ENCODE assay signal across 8 cellular contexts in the genomic region with DNA sequence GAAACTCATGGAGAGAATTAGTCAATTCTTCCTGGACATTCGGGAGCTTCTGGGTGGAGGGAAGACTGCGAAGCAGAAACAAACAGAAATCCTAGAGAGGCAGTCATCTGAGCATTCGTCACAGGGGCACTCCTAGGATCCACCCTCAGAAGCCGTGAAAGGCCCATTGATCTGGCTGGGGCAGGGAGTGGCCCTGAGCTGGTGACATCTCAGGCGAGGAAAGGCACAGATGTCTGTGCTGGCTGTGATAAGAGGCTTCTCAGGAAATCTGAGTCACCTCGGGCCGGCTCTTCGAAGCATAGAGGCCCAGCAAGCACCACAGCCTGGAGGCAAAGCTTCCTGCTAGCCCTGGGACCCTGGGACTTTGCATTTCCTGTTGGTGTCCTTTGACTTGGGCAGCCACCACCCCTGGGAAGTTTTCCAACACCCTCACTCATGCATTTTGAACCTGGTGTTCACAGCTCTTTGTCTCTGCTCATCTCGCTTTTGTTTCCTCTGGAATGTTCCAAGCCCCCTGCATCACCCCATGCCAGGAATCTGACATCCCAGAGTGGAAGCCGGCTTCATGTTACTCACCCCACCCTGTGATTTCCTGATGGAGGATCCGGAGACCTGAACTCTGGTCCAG.
DNase-seq lines count a peak whose midpoint lies in the region; ATAC-seq, FAIRE-seq and TF ChIP-seq lines count a peak whose summit lies in the region.

No MANE protein-coding gene starts in this region.

- DNase-seq in CMK (ENCODE audit: low read depth) (peak; percentile 63), OCI-M2 (lab: John Stamatoyannopoulos, UW; ENCODE audit: unreplicated experiment) (peak; percentile 38), epithelial cell of prostate (ENCODE audit: low read depth, low spot score) (no peak), middle frontal gyrus (ENCODE audit: extremely low spot score, low spot score) (peak; percentile 49), cortex of kidney (lab: John Stamatoyannopoulos, UW) (no peak), D721Med (ENCODE audit: insufficient read length, low spot score) (no peak)

- H3K27ac ChIP-seq in epithelial cell of prostate = peak overlapping the region; percentile 59

- ATAC-seq in HG03460 (IDR thresholded peaks at IDR 0.05; ENCODE audit: unreplicated experiment) = no peak
- ATAC-seq in HG03565 (IDR thresholded peaks at IDR 0.05; ENCODE audit: unreplicated experiment) = no peak

- FAIRE-seq in D721Med (lab: Jason Lieb, UNC) = no peak

- no peak for TF ChIP-seq CTCF in D721Med (IDR thresholded peaks at IDR 0.05; ENCODE audit: insufficient read depth, missing control alignments)

Comparison
In these comparisons a context has a peak if more than half of its experiments do, and no peak if none do; other contexts are left out.
1. DNase-seq: peak in CMK (single experiment), OCI-M2 (single experiment) and middle frontal gyrus (single experiment); none in epithelial cell of prostate (single experiment), cortex of kidney (single experiment) and D721Med (single experiment).